ENCODE assay signal across 1 cellular context in the genomic region with DNA sequence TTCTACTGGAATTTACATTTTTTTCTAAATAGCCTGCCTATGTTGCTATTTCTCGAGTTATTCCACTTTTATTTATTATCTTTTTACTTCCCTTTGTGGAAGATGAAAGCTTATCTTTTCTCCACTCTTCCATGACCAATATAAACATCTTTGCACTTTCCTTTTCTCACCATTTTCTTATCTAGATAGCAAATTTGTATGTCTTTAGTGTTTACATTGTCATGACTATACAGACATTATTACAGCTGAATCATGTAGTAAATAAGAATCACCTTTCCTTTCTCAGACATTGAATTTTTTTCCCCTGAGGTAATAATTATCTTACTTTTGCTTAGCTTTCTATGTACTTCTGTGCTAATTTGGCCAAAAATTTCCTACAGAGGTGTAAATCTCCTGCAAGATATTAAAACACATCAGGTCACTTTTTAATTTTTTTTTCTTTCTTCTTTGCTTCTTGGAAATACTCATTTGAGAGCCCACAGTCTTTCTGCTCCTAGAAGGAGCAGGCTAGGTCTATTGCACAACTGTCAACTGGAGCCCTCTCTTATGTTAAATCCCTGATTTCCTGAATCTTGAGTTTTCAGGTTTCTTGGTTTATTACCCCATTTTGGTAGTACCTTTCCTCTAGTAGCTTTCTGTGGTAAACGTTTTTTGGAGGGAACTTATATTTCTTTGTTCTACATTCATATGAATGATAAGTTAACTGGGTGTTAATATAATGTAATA.
TF ChIP-seq lines count a peak whose summit lies in the region.

No MANE protein-coding gene starts in this region.

TF ChIP-seq in HEK293, 187 proteins besides CTCF, POLR2A, EP300 and RAD21 (continued from another document):
- TF ChIP-seq, protein P1, sequence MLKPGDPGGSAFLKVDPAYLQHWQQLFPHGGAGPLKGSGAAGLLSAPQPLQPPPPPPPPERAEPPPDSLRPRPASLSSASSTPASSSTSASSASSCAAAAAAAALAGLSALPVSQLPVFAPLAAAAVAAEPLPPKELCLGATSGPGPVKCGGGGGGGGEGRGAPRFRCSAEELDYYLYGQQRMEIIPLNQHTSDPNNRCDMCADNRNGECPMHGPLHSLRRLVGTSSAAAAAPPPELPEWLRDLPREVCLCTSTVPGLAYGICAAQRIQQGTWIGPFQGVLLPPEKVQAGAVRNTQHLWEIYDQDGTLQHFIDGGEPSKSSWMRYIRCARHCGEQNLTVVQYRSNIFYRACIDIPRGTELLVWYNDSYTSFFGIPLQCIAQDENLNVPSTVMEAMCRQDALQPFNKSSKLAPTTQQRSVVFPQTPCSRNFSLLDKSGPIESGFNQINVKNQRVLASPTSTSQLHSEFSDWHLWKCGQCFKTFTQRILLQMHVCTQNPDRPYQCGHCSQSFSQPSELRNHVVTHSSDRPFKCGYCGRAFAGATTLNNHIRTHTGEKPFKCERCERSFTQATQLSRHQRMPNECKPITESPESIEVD (tag by site-specific recombination; IDR thresholded peaks at IDR 0.05) = peak; percentile 80
- TF ChIP-seq, protein P2, sequence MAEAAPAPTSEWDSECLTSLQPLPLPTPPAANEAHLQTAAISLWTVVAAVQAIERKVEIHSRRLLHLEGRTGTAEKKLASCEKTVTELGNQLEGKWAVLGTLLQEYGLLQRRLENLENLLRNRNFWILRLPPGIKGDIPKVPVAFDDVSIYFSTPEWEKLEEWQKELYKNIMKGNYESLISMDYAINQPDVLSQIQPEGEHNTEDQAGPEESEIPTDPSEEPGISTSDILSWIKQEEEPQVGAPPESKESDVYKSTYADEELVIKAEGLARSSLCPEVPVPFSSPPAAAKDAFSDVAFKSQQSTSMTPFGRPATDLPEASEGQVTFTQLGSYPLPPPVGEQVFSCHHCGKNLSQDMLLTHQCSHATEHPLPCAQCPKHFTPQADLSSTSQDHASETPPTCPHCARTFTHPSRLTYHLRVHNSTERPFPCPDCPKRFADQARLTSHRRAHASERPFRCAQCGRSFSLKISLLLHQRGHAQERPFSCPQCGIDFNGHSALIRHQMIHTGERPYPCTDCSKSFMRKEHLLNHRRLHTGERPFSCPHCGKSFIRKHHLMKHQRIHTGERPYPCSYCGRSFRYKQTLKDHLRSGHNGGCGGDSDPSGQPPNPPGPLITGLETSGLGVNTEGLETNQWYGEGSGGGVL (tag by site-specific recombination; IDR thresholded peaks at IDR 0.05) = 0 out of 2 replicates have a peak, but pooled peaks have one; percentile 30
- TF ChIP-seq ZFHX2 (tag by site-specific recombination; conservative IDR thresholded peaks at IDR 0.05) = no peak
- TF ChIP-seq ZNF169 (tag by site-specific recombination; IDR thresholded peaks at IDR 0.05) = no peak
- TF ChIP-seq ZIC2 (tag by site-specific recombination; IDR thresholded peaks at IDR 0.05) = no peak
- TF ChIP-seq ZNF623 (tag by site-specific recombination; IDR thresholded peaks at IDR 0.05) = no peak
- TF ChIP-seq ZXDB (tag by site-specific recombination; IDR thresholded peaks at IDR 0.05) = peak; percentile 38; the same call in 1 of the 2 replicates
- TF ChIP-seq ZNF211 (tag by site-specific recombination; IDR thresholded peaks at IDR 0.05; ENCODE audit: low read depth) = no peak
